Comparison of ENCODE assay signal across 1 cellular context in the genomic region with DNA sequence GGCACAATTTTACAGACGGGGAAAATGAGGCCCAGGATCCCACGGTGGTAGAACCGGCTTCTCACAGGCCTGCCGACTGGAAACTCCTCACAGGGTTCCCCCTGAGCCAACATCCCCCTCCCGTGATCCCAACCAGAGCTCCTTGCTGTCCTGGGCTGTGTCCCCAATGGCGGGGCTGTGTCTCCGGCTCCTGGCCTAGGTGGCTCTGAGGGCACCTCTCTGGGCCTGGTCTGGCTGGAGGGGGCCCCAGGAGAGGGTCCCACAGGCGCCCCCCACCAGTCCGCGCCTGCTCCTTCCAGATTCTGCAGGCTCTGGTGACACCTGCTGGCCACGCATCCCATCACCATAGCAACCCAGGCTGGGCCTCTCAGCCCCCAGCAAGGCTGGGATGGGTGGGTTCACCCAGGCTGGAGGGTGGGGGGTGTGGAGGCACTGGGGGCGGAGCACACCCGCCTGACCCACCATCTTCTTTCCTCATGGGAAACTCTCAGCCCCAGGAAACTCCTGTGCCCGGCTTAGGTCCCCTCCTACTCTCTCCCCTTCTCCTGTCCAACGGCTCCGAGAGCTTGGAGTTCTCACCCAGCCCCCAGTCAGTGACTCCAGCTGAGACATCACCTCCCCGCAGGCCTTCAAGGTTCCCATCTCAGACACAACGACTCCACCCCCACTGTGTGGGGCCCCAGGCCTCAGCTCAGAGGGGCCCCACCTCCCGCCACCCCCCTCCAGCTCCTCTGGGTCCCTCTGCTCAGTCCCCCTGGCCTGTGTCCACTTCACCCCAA.
TF ChIP-seq lines count a peak whose summit lies in the region.

No MANE protein-coding gene starts in this region.

TF ChIP-seq in HEK293, 187 proteins besides CTCF, POLR2A, EP300 and RAD21 (continued from another document):
- TF ChIP-seq ZNF223 (tag by site-specific recombination; IDR thresholded peaks at IDR 0.05): no peak
- TF ChIP-seq ZNF510 (tag by site-specific recombination; IDR thresholded peaks at IDR 0.05; ENCODE audit: insufficient replicate concordance): no peak
- TF ChIP-seq ZNF558 (tag by site-specific recombination; IDR thresholded peaks at IDR 0.05): no peak
- TF ChIP-seq, protein P1, sequence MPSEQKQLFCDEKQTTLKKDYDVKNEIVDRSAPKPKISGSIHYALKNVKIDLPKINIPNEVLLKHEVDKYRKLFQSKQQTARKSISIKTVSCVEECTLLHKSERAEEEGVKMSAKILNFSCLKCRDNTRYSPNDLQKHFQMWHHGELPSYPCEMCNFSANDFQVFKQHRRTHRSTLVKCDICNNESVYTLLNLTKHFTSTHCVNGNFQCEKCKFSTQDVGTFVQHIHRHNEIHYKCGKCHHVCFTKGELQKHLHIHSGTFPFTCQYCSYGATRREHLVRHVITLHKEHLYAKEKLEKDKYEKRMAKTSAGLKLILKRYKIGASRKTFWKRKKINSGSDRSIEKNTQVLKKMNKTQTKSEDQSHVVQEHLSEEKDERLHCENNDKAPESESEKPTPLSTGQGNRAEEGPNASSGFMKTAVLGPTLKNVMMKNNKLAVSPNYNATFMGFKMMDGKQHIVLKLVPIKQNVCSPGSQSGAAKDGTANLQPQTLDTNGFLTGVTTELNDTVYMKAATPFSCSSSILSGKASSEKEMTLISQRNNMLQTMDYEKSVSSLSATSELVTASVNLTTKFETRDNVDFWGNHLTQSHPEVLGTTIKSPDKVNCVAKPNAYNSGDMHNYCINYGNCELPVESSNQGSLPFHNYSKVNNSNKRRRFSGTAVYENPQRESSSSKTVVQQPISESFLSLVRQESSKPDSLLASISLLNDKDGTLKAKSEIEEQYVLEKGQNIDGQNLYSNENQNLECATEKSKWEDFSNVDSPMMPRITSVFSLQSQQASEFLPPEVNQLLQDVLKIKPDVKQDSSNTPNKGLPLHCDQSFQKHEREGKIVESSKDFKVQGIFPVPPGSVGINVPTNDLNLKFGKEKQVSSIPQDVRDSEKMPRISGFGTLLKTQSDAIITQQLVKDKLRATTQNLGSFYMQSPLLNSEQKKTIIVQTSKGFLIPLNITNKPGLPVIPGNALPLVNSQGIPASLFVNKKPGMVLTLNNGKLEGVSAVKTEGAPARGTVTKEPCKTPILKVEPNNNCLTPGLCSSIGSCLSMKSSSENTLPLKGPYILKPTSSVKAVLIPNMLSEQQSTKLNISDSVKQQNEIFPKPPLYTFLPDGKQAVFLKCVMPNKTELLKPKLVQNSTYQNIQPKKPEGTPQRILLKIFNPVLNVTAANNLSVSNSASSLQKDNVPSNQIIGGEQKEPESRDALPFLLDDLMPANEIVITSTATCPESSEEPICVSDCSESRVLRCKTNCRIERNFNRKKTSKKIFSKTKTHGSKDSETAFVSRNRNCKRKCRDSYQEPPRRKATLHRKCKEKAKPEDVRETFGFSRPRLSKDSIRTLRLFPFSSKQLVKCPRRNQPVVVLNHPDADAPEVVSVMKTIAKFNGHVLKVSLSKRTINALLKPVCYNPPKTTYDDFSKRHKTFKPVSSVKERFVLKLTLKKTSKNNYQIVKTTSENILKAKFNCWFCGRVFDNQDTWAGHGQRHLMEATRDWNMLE (tag by site-specific recombination; conservative IDR thresholded peaks at IDR 0.05; ENCODE audit: low read depth): no peak
- TF ChIP-seq ZBTB17 (tag by site-specific recombination; IDR thresholded peaks at IDR 0.05): no peak
- peak; percentile 37; the same call in 1 of the 2 replicates for TF ChIP-seq EGR2 (tag by site-specific recombination; IDR thresholded peaks at IDR 0.05; ENCODE audit: low read depth)
- peak; percentile 76 for TF ChIP-seq GLIS2 (tag by site-specific recombination; IDR thresholded peaks at IDR 0.05)
- no peak for TF ChIP-seq KLF16 (tag by site-specific recombination; IDR thresholded peaks at IDR 0.05)
- TF ChIP-seq ZNF2 (tag by site-specific recombination; IDR thresholded peaks at IDR 0.05): 0 out of 2 replicates have a peak, but pooled peaks have one; percentile 15
- TF ChIP-seq, protein P2, sequence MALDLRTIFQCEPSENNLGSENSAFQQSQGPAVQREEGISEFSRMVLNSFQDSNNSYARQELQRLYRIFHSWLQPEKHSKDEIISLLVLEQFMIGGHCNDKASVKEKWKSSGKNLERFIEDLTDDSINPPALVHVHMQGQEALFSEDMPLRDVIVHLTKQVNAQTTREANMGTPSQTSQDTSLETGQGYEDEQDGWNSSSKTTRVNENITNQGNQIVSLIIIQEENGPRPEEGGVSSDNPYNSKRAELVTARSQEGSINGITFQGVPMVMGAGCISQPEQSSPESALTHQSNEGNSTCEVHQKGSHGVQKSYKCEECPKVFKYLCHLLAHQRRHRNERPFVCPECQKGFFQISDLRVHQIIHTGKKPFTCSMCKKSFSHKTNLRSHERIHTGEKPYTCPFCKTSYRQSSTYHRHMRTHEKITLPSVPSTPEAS (tag by site-specific recombination; IDR thresholded peaks at IDR 0.05): no peak
- no peak for TF ChIP-seq ZFP41 (tag by site-specific recombination; IDR thresholded peaks at IDR 0.05; ENCODE audit: borderline replicate concordance)
- no peak for TF ChIP-seq ZNF473 (tag by site-specific recombination; IDR thresholded peaks at IDR 0.05)
- TF ChIP-seq, protein P3, sequence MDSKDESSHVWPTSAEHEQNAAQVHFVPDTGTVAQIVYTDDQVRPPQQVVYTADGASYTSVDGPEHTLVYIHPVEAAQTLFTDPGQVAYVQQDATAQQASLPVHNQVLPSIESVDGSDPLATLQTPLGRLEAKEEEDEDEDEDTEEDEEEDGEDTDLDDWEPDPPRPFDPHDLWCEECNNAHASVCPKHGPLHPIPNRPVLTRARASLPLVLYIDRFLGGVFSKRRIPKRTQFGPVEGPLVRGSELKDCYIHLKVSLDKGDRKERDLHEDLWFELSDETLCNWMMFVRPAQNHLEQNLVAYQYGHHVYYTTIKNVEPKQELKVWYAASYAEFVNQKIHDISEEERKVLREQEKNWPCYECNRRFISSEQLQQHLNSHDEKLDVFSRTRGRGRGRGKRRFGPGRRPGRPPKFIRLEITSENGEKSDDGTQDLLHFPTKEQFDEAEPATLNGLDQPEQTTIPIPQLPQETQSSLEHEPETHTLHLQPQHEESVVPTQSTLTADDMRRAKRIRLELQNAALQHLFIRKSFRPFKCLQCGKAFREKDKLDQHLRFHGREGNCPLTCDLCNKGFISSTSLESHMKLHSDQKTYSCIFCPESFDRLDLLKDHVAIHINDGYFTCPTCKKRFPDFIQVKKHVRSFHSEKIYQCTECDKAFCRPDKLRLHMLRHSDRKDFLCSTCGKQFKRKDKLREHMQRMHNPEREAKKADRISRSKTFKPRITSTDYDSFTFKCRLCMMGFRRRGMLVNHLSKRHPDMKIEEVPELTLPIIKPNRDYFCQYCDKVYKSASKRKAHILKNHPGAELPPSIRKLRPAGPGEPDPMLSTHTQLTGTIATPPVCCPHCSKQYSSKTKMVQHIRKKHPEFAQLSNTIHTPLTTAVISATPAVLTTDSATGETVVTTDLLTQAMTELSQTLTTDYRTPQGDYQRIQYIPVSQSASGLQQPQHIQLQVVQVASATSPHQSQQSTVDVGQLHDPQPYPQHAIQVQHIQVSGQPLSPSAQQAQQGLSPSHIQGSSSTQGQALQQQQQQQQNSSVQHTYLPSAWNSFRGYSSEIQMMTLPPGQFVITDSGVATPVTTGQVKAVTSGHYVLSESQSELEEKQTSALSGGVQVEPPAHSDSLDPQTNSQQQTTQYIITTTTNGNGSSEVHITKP (tag by site-specific recombination; IDR thresholded peaks at IDR 0.05): peak; percentile 85
- TF ChIP-seq GLIS1 (tag by site-specific recombination; IDR thresholded peaks at IDR 0.05): peak; percentile 72
- TF ChIP-seq ZNF561 (tag by site-specific recombination; IDR thresholded peaks at IDR 0.05; ENCODE audit: borderline replicate concordance): no peak
- TF ChIP-seq ZNF266 (tag by site-specific recombination; IDR thresholded peaks at IDR 0.05; ENCODE audit: low read depth): no peak
- TF ChIP-seq ZNF639 (tag by site-specific recombination; IDR thresholded peaks at IDR 0.05): no peak
- TF ChIP-seq SCRT1 (tag by site-specific recombination; IDR thresholded peaks at IDR 0.05; ENCODE audit: borderline replicate concordance): no peak
- TF ChIP-seq REPIN1 (tag by site-specific recombination; IDR thresholded peaks at IDR 0.05; ENCODE audit: low read depth): no peak
TF ChIP-seq in HEK293: peak in this region for 10.
